In genomic region chr4:83334425-83335241, GRCh38 we compare ENCODE assay signal across 1 cellular context.
TF ChIP-seq lines count a peak whose summit lies in the region.

Gene HPSE (minus strand): TSS chr4:83334848. CDS start chr4:83334782, 66 bp downstream.

TF ChIP-seq in HEK293, 187 proteins besides CTCF, POLR2A, EP300 and RAD21 (continued from another document and continues in another):
- TF ChIP-seq ZEB2 (tag by site-specific recombination; IDR thresholded peaks at IDR 0.05) (peak; percentile 81), ZNF214 (tag by site-specific recombination; IDR thresholded peaks at IDR 0.05; ENCODE audit: borderline replicate concordance) (no peak), ZNF585B (tag by site-specific recombination; IDR thresholded peaks at IDR 0.05) (no peak), ZNF391 (tag by site-specific recombination; IDR thresholded peaks at IDR 0.05; ENCODE audit: borderline replicate concordance, low read depth) (no peak), ZNF292 (tag by site-specific recombination; IDR thresholded peaks at IDR 0.05; ENCODE audit: borderline replicate concordance, low read depth) (no peak), ZNF132 (tag by site-specific recombination; IDR thresholded peaks at IDR 0.05; ENCODE audit: borderline replicate concordance) (no peak), PBX3 (CRISPR knock-in tag; IDR thresholded peaks at IDR 0.05) (no peak), YY1 (tag by site-specific recombination; IDR thresholded peaks at IDR 0.05) (no peak), ZFP3 (tag by site-specific recombination; IDR thresholded peaks at IDR 0.05; ENCODE audit: low read depth) (no peak), SALL2 (tag by site-specific recombination; IDR thresholded peaks at IDR 0.05; ENCODE audit: borderline replicate concordance) (no peak), KLF7 (tag by site-specific recombination; IDR thresholded peaks at IDR 0.05; ENCODE audit: borderline replicate concordance) (no peak), ZNF148 (tag by site-specific recombination; IDR thresholded peaks at IDR 0.05; ENCODE audit: borderline replicate concordance) (no peak), ZNF426 (tag by site-specific recombination; IDR thresholded peaks at IDR 0.05) (no peak), ZNF114 (tag by site-specific recombination; IDR thresholded peaks at IDR 0.05) (no peak), ZNF629 (tag by site-specific recombination; IDR thresholded peaks at IDR 0.05) (peak; percentile 64; the same call in 1 of the 2 replicates), SP2 (tag by site-specific recombination; IDR thresholded peaks at IDR 0.05) (peak; percentile 96), TCF7L2 (IDR thresholded peaks at IDR 0.05; ENCODE audit: borderline replicate concordance, low read depth, low read length) (no peak), ZXDB (tag by site-specific recombination; IDR thresholded peaks at IDR 0.05) (no peak), ZNF76 (tag by site-specific recombination; IDR thresholded peaks at IDR 0.05; ENCODE audit: borderline replicate concordance, low read depth) (0 out of 2 replicates have a peak, but pooled peaks have one; percentile 21), PRDM10 (tag by site-specific recombination; IDR thresholded peaks at IDR 0.05) (peak; percentile 57; the same call in 1 of the 2 replicates), ZNF571 (tag by site-specific recombination; IDR thresholded peaks at IDR 0.05) (no peak), SCRT2 (tag by site-specific recombination; IDR thresholded peaks at IDR 0.05) (peak; percentile 46; the same call in 1 of the 2 replicates), ZNF311 (tag by site-specific recombination; IDR thresholded peaks at IDR 0.05; ENCODE audit: borderline replicate concordance) (no peak), ZNF2 (tag by site-specific recombination; IDR thresholded peaks at IDR 0.05) (peak; percentile 46; the same call in 1 of the 2 replicates), GLI4 (tag by site-specific recombination; IDR thresholded peaks at IDR 0.05) (no peak), ZIC2 (tag by site-specific recombination; IDR thresholded peaks at IDR 0.05) (peak; percentile 85), KLF16 (tag by site-specific recombination; IDR thresholded peaks at IDR 0.05) (0 out of 2 replicates have a peak, but pooled peaks have one; percentile 6), ZNF423 (tag by site-specific recombination; IDR thresholded peaks at IDR 0.05) (peak; percentile 96), ZNF155 (tag by site-specific recombination; IDR thresholded peaks at IDR 0.05) (no peak)
- TF ChIP-seq, protein P1, sequence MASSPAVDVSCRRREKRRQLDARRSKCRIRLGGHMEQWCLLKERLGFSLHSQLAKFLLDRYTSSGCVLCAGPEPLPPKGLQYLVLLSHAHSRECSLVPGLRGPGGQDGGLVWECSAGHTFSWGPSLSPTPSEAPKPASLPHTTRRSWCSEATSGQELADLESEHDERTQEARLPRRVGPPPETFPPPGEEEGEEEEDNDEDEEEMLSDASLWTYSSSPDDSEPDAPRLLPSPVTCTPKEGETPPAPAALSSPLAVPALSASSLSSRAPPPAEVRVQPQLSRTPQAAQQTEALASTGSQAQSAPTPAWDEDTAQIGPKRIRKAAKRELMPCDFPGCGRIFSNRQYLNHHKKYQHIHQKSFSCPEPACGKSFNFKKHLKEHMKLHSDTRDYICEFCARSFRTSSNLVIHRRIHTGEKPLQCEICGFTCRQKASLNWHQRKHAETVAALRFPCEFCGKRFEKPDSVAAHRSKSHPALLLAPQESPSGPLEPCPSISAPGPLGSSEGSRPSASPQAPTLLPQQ (tag by site-specific recombination; IDR thresholded peaks at IDR 0.05), result peak; percentile 38; the same call in 1 of the 2 replicates
- TF ChIP-seq, protein P2, sequence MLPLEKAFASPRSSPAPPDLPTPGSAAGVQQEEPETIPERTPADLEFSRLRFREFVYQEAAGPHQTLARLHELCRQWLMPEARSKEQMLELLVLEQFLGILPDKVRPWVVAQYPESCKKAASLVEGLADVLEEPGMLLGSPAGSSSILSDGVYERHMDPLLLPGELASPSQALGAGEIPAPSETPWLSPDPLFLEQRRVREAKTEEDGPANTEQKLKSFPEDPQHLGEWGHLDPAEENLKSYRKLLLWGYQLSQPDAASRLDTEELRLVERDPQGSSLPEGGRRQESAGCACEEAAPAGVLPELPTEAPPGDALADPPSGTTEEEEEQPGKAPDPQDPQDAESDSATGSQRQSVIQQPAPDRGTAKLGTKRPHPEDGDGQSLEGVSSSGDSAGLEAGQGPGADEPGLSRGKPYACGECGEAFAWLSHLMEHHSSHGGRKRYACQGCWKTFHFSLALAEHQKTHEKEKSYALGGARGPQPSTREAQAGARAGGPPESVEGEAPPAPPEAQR (tag by site-specific recombination; IDR thresholded peaks at IDR 0.05), result no peak
- TF ChIP-seq, protein P3, sequence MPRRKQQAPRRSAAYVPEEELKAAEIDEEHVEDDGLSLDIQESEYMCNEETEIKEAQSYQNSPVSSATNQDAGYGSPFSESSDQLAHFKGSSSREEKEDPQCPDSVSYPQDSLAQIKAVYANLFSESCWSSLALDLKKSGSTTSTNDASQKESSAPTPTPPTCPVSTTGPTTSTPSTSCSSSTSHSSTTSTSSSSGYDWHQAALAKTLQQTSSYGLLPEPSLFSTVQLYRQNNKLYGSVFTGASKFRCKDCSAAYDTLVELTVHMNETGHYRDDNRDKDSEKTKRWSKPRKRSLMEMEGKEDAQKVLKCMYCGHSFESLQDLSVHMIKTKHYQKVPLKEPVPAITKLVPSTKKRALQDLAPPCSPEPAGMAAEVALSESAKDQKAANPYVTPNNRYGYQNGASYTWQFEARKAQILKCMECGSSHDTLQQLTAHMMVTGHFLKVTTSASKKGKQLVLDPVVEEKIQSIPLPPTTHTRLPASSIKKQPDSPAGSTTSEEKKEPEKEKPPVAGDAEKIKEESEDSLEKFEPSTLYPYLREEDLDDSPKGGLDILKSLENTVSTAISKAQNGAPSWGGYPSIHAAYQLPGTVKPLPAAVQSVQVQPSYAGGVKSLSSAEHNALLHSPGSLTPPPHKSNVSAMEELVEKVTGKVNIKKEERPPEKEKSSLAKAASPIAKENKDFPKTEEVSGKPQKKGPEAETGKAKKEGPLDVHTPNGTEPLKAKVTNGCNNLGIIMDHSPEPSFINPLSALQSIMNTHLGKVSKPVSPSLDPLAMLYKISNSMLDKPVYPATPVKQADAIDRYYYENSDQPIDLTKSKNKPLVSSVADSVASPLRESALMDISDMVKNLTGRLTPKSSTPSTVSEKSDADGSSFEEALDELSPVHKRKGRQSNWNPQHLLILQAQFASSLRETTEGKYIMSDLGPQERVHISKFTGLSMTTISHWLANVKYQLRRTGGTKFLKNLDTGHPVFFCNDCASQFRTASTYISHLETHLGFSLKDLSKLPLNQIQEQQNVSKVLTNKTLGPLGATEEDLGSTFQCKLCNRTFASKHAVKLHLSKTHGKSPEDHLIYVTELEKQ (tag by site-specific recombination; IDR thresholded peaks at IDR 0.05; ENCODE audit: borderline replicate concordance), result no peak
- TF ChIP-seq, protein P4, sequence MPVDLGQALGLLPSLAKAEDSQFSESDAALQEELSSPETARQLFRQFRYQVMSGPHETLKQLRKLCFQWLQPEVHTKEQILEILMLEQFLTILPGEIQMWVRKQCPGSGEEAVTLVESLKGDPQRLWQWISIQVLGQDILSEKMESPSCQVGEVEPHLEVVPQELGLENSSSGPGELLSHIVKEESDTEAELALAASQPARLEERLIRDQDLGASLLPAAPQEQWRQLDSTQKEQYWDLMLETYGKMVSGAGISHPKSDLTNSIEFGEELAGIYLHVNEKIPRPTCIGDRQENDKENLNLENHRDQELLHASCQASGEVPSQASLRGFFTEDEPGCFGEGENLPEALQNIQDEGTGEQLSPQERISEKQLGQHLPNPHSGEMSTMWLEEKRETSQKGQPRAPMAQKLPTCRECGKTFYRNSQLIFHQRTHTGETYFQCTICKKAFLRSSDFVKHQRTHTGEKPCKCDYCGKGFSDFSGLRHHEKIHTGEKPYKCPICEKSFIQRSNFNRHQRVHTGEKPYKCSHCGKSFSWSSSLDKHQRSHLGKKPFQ (tag by site-specific recombination; IDR thresholded peaks at IDR 0.05), result peak; percentile 75; the same call in 1 of the 2 replicates
- TF ChIP-seq, protein P5, sequence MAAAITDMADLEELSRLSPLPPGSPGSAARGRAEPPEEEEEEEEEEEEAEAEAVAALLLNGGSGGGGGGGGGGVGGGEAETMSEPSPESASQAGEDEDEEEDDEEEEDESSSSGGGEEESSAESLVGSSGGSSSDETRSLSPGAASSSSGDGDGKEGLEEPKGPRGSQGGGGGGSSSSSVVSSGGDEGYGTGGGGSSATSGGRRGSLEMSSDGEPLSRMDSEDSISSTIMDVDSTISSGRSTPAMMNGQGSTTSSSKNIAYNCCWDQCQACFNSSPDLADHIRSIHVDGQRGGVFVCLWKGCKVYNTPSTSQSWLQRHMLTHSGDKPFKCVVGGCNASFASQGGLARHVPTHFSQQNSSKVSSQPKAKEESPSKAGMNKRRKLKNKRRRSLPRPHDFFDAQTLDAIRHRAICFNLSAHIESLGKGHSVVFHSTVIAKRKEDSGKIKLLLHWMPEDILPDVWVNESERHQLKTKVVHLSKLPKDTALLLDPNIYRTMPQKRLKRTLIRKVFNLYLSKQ (tag by site-specific recombination; IDR thresholded peaks at IDR 0.05; ENCODE audit: borderline replicate concordance), result no peak
